Comparison of ENCODE assay signal across 11 cellular contexts in genomic region chr14:50657753-50658152, GRCh38. TPM values are rescaled to one million over a fixed set of nuclear protein-coding genes. Genes with fewer than 3 reads are reported as not detected.
DNase-seq lines count a peak whose midpoint lies in the region; ATAC-seq and TF ChIP-seq lines count a peak whose summit lies in the region.
"Had no signal": no experiment of that assay in that cellular context is flagged by ENCODE, and none has a peak within 500 bp of the region (broad histone marks: within the 10 kb centered on the region; RNA-seq: fewer than 3 reads in every experiment).

No MANE protein-coding gene starts in this region.

- no peaks in the 10 kb centered on the region for H3K9me3 ChIP-seq in ascending aorta
- H3K9me3 ChIP-seq in right cardiac atrium (ENCODE audit: control insufficient read depth, low read length), result no peaks in the 10 kb centered on the region
- H3K9me3 ChIP-seq in gastrocnemius medialis, result no peaks in the 10 kb centered on the region
- no peaks in the 10 kb centered on the region for H3K9me3 ChIP-seq in MG63

- H3K27ac ChIP-seq in ascending aorta, result peak overlapping the region; percentile 22 to 29
- H3K27ac ChIP-seq in right cardiac atrium (ENCODE audit: low read length), result no peak overlapping the region
- peak overlapping the region in 3 of 4 donors; percentile 10 to 42 (median 11) for H3K27ac ChIP-seq in gastrocnemius medialis

- TF ChIP-seq POLR2A in gastrocnemius medialis (IDR thresholded peaks at IDR 0.05), result no peak

- H3K4me1 ChIP-seq in ascending aorta (peaks cover 4 to 29% of the 10 kb centered on the region in 2 donors), right cardiac atrium (ENCODE audit: control insufficient read depth, insufficient read depth, low read length) (peaks cover 5% of the 10 kb centered on the region), gastrocnemius medialis (peaks cover 22 to 37% of the 10 kb centered on the region in 2 donors)

- in situ Hi-C loops in gastrocnemius medialis (cut with MboI; ENCODE audit: low sequenced_read_pairs in 4 of 4), result no loop called here
- in situ Hi-C loops in GM13977 (cut with MboI; ENCODE audit: low pct_unique_long_range_greater_than_20kb, low sequenced_read_pairs, unreplicated experiment), result no loop called here

- H3K36me3 ChIP-seq in ascending aorta (peaks cover 0 to 8% of the 10 kb centered on the region in 2 donors), gastrocnemius medialis (peaks cover 0 to 5% of the 10 kb centered on the region in 2 donors), MG63 (peaks cover 12% of the 10 kb centered on the region)

- peak overlapping the region in 1 of 2 donors; percentile 12 for H3K4me3 ChIP-seq in ascending aorta
- peak overlapping the region; percentile 35 for H3K4me3 ChIP-seq in right cardiac atrium (ENCODE audit: low read length)
- no peak overlapping the region for H3K4me3 ChIP-seq in gastrocnemius medialis
- H3K4me3 ChIP-seq in MG63, result no peak overlapping the region

- ATAC-seq in right cardiac atrium, result peak in 1 of 2 donors; percentile 52
- no peak for ATAC-seq in gastrocnemius medialis
- ATAC-seq in HG03520 (IDR thresholded peaks at IDR 0.05; ENCODE audit: unreplicated experiment), result no peak

- intact Hi-C loops in ascending aorta (cut with DNase I) (no loop called here), right cardiac atrium (cut with DNase I) (no loop called here), gastrocnemius medialis (cut with DNase I; ENCODE audit: low total_unique reads) (no loop called here)

- H3K27me3 ChIP-seq in ascending aorta (no peaks in the 10 kb centered on the region), right cardiac atrium (ENCODE audit: control insufficient read depth, insufficient read depth) (no peaks in the 10 kb centered on the region), gastrocnemius medialis (no peaks in the 10 kb centered on the region), MG63 (no peaks in the 10 kb centered on the region)

- DNase-seq in GM03348 (ENCODE audit: low spot score), result peak; percentile 15
- DNase-seq in ascending aorta (ENCODE audit: low spot score in 2 of 2), result no peak
- no peak for DNase-seq in right cardiac atrium
- no peak for DNase-seq in gastrocnemius medialis
- no peak for DNase-seq in GOT3 (lab: John Stamatoyannopoulos, UW)
- no peak for DNase-seq in GM13977 (ENCODE audit: low spot score)
- DNase-seq in MG63, result no peak
- DNase-seq: activated CD4-positive, alpha-beta T cell treated with anti-CD3 and anti-CD28 coated beads for 4 hours; GF-D8; NCI-H2029 had no signal

- 17% methylated on average over 2 of the region's 2 CpGs for whole genome bisulfite sequencing in right cardiac atrium

- TF ChIP-seq CTCF in ascending aorta (IDR thresholded peaks at IDR 0.05) (no peak), gastrocnemius medialis (IDR thresholded peaks at IDR 0.05 in 4 of 5, conservative IDR thresholded peaks at IDR 0.05 in 1 of 5) (no peak), GM13977 (IDR thresholded peaks at IDR 0.05; ENCODE audit: extremely low read depth, insufficient read depth, missing control alignments) (no peak)

RNA-seq across cellular contexts. Expression of gene SAV1, which starts 10.4 kb away (rescaled TPM):
- 61.7 TPM for total RNA-seq in ascending aorta
- total RNA-seq in right cardiac atrium, result 10 to 100 TPM; 28.0 to 31.2 (median 29.2) TPM
- 20.3 TPM for polyA plus RNA-seq in right cardiac atrium
- total RNA-seq in gastrocnemius medialis, result 10 to 100 TPM; 18.3 to 68.7 (median 36.8) TPM
- total RNA-seq in MG63 (2014; rRNA removed; shearing (Covaris generic); ENCODE audit: low replicate concordance), result 10.6 and 36.2 TPM in 2 replicates
